Comparison of ENCODE assay signal across 14 cellular contexts in genomic region chr4:83855044-83855443, GRCh38.
DNase-seq lines count a peak whose midpoint lies in the region; ATAC-seq, FAIRE-seq and TF ChIP-seq lines count a peak whose summit lies in the region.
"Had no signal": no experiment of that assay in that cellular context is flagged by ENCODE, and none has a peak within 500 bp of the region (broad histone marks: within the 10 kb centered on the region; RNA-seq: fewer than 3 reads in every experiment).

No MANE protein-coding gene starts in this region.

- H3K4me1 Mint-ChIP-seq in osteocyte (ENCODE audit: unreplicated experiment), result peaks cover 47% of the 10 kb centered on the region
- H3K4me1 Mint-ChIP-seq: stimulated activated effector memory CD8-positive, alpha-beta T cell treated with anti-CD3 and anti-CD28 coated beads, Interleukin-12 subunit alpha, Interleukin-12 subunit beta, amount 100 ng/mL, for 72 hours had no signal

- no peaks in the 10 kb centered on the region for H3K27me3 ChIP-seq in left lung

- peak; percentile 95 for FAIRE-seq in RCC 7860 (lab: Jason Lieb, UNC)

- H3K9me3 ChIP-seq in left lung, result no peaks in the 10 kb centered on the region

- H3K36me3 ChIP-seq in left lung, result no peaks in the 10 kb centered on the region

- H3K27ac ChIP-seq in epithelial cell of prostate (peak overlapping the region; percentile 69), left lung (no peak overlapping the region)

- H3K27ac Mint-ChIP-seq in osteocyte (ENCODE audit: unreplicated experiment), result peak overlapping the region; percentile 25
- H3K27ac Mint-ChIP-seq: IgD-negative memory B cell; natural killer cell treated with Interleukin-12 subunit alpha and Interleukin-12 subunit beta and Interleukin-15 and Interleukin-18, amount 100 ng/mL, for 72 hours; stimulated activated effector memory CD8-positive, alpha-beta T cell treated with anti-CD3 and anti-CD28 coated beads, Interleukin-12 subunit alpha, Interleukin-12 subunit beta, amount 100 ng/mL, for 72 hours; WTC11 had no signal

- H3K4me3 ChIP-seq in left lung, result no peak overlapping the region

- no peak for ATAC-seq in GM21515 (IDR thresholded peaks at IDR 0.05; ENCODE audit: unreplicated experiment)
- ATAC-seq in left lung, result no peak
- ATAC-seq: natural killer cell treated with Interleukin-12 subunit alpha and Interleukin-12 subunit beta and Interleukin-15 and Interleukin-18, amount 100 ng/mL, for 72 hours; stimulated activated effector memory CD8-positive, alpha-beta T cell treated with anti-CD3 and anti-CD28 coated beads, Interleukin-12 subunit alpha, Interleukin-12 subunit beta, amount 100 ng/mL, for 72 hours; WTC11 had no signal

- peak; percentile 81 for DNase-seq in Daoy (ENCODE audit: low read depth)
- DNase-seq in RCC 7860 (ENCODE audit: low spot score), result peak; percentile 98
- peak; percentile 40 for DNase-seq in epithelial cell of prostate (ENCODE audit: low read depth, low spot score)
- DNase-seq in osteocyte (ENCODE audit: extremely low spot score, unreplicated experiment), result no peak
- DNase-seq in NCI-H2081 (lab: John Stamatoyannopoulos, UW), result no peak
- no peak for DNase-seq in stimulated activated CD8-positive, alpha-beta memory T cell treated with anti-CD3 and anti-CD28 coated beads, Interleukin-4, amount 100 ng/mL, for 48 hours
- DNase-seq in left lung, result no peak
- DNase-seq: hippocampal formation, Right ventricle myocardium superior had no signal

- no peak overlapping the region for H3K4me3 Mint-ChIP-seq in osteocyte (ENCODE audit: unreplicated experiment)
- H3K4me3 Mint-ChIP-seq: IgD-negative memory B cell; natural killer cell treated with Interleukin-12 subunit alpha and Interleukin-12 subunit beta and Interleukin-15 and Interleukin-18, amount 100 ng/mL, for 72 hours; stimulated activated effector memory CD8-positive, alpha-beta T cell treated with anti-CD3 and anti-CD28 coated beads, Interleukin-12 subunit alpha, Interleukin-12 subunit beta, amount 100 ng/mL, for 72 hours; WTC11 had no signal

- no peak for TF ChIP-seq CTCF in osteocyte (IDR thresholded peaks at IDR 0.05)
- no peak for TF ChIP-seq CTCF in left lung (IDR thresholded peaks at IDR 0.05)

- peaks cover 0 to 3% of the 10 kb centered on the region in 2 donors for H3K4me1 ChIP-seq in left lung

- intact Hi-C loops in left lung (cut with DNase I), result no loop called here

- H3K36me3 Mint-ChIP-seq in osteocyte (ENCODE audit: unreplicated experiment), result no peaks in the 10 kb centered on the region
- H3K36me3 Mint-ChIP-seq: IgD-negative memory B cell; natural killer cell treated with Interleukin-12 subunit alpha and Interleukin-12 subunit beta and Interleukin-15 and Interleukin-18, amount 100 ng/mL, for 72 hours; stimulated activated effector memory CD8-positive, alpha-beta T cell treated with anti-CD3 and anti-CD28 coated beads, Interleukin-12 subunit alpha, Interleukin-12 subunit beta, amount 100 ng/mL, for 72 hours; WTC11 had no signal

- H3K9me3 Mint-ChIP-seq in osteocyte (ENCODE audit: unreplicated experiment), result no peaks in the 10 kb centered on the region
- H3K9me3 Mint-ChIP-seq: IgD-negative memory B cell; natural killer cell treated with Interleukin-12 subunit alpha and Interleukin-12 subunit beta and Interleukin-15 and Interleukin-18, amount 100 ng/mL, for 72 hours; stimulated activated effector memory CD8-positive, alpha-beta T cell treated with anti-CD3 and anti-CD28 coated beads, Interleukin-12 subunit alpha, Interleukin-12 subunit beta, amount 100 ng/mL, for 72 hours; WTC11 had no signal

- H3K27me3 Mint-ChIP-seq in osteocyte (ENCODE audit: unreplicated experiment), result no peaks in the 10 kb centered on the region
- H3K27me3 Mint-ChIP-seq: natural killer cell treated with Interleukin-12 subunit alpha and Interleukin-12 subunit beta and Interleukin-15 and Interleukin-18, amount 100 ng/mL, for 72 hours had no signal

Comparison
In these comparisons a context has a peak if more than half of its experiments do, and no peak if none do; other contexts are left out.
1. DNase-seq: peak in Daoy (single experiment), RCC 7860 (single experiment) and epithelial cell of prostate (single experiment); none in osteocyte (single experiment), NCI-H2081 (0 of 2), stimulated activated CD8-positive, alpha-beta memory T cell treated with anti-CD3 and anti-CD28 coated beads, Interleukin-4, amount 100 ng/mL, for 48 hours (single experiment) and left lung (0 of 2).